8 cellular contexts compared by ENCODE assay signal in the genomic region with DNA sequence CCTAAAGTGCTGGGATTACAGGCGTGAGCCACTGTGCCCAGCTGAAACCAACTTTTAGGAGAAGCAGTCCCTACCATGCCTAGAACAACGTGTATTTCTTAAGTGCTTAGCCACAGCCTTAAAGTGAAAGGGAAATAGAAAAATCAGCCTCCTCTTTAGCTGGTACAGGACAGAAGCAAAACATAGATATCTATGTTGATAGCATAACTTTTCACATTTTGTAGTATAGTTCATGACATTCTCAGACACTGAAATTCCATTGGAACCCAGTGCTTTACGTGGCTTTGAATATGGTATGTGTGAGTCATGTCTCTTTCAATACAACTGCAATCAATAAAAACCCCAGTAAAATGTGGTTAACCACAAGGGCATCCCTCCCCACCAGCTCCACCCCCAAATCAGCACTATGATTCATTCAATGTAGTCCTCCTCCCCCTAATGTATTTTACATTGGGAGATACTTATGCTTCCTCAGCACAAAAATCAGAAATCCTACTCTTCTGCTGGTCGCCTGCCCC. TPM values are rescaled to one million over a fixed set of nuclear protein-coding genes. Genes with fewer than 3 reads are reported as not detected.
A peak's percentile ranks its signal among the peaks of the same experiment; 100 is the strongest.
DNase-seq lines count a peak whose midpoint lies in the region; ATAC-seq, FAIRE-seq and TF ChIP-seq lines count a peak whose summit lies in the region.

No MANE protein-coding gene starts in this region.

- peak; percentile 88 for FAIRE-seq in HTR-8/SVneo (lab: Jason Lieb, UNC)

- peak; percentile 80 for ATAC-seq in GM21528 (IDR thresholded peaks at IDR 0.05; ENCODE audit: low FRiP score, unreplicated experiment)

- peaks cover 0 to 98% (median 0%) of the 10 kb centered on the region in 11 experiments; a peak in 10 of 22 replicates for H3K27me3 ChIP-seq in BLaER1 treated with 17β-estradiol and CSF1 and Interleukin-3, amounts not matched to agents 10 nM and 100 nM

- 0 out of 22 replicates have a peak overlapping the region, but pooled peaks of 1 of the 11 experiments have one; percentile 7 for H3K27ac ChIP-seq in BLaER1 treated with 17β-estradiol and CSF1 and Interleukin-3, amounts not matched to agents 10 nM and 100 nM

- no peak overlapping the region for H3K4me3 ChIP-seq in BLaER1 treated with 17β-estradiol and CSF1 and Interleukin-3, amounts not matched to agents 10 nM and 100 nM
- H3K4me3 ChIP-seq in fibroblast of the aortic adventitia (ENCODE audit: low read depth, low read length) = peak overlapping the region; percentile 26

- no peaks in the 10 kb centered on the region for H3K36me3 ChIP-seq in BLaER1 treated with 17β-estradiol and CSF1 and Interleukin-3, amounts not matched to agents 10 nM and 100 nM

- DNase-seq in HTR-8/SVneo (ENCODE audit: insufficient read length, low spot score) = peak; percentile 86
- peak; percentile 34 to 46 for DNase-seq in activated CD4-positive, alpha-beta T cell treated with anti-CD3 and anti-CD28 coated beads, Interleukin-2, amount 50 U/mL, for 4 hours
- DNase-seq in fibroblast of the aortic adventitia (ENCODE audit: low read depth) = peak; percentile 98
- DNase-seq in stimulated activated CD8-positive, alpha-beta memory T cell treated with anti-CD3 and anti-CD28 coated beads, Interleukin-15, amount 100 ng/mL, for 48 hours (ENCODE audit: low read depth in 2 of 2) = peak; percentile 58 to 65
- DNase-seq in SK-N-DZ (ENCODE audit: low spot score) = no peak
- no peak for DNase-seq in retina

- peaks cover 13 to 21% (median 17%) of the 10 kb centered on the region in 10 experiments for H3K4me1 ChIP-seq in BLaER1 treated with 17β-estradiol and CSF1 and Interleukin-3, amounts not matched to agents 10 nM and 100 nM

- peak overlapping the region; percentile 34 to 70 (median 61) for H3K4me2 ChIP-seq in BLaER1 treated with 17β-estradiol and CSF1 and Interleukin-3, amounts not matched to agents 10 nM and 100 nM

- no peak overlapping the region for H3K9ac ChIP-seq in BLaER1 treated with 17β-estradiol and CSF1 and Interleukin-3, amounts not matched to agents 10 nM and 100 nM

- H3K9me3 ChIP-seq in BLaER1 treated with 17β-estradiol and CSF1 and Interleukin-3, amounts not matched to agents 10 nM and 100 nM (replicated peaks in 1 of 11) = no peaks in the 10 kb centered on the region

- TF ChIP-seq CTCF in fibroblast of the aortic adventitia (IDR thresholded peaks at IDR 0.05; ENCODE audit: insufficient read depth, low read length) = no peak

- peaks cover 0 to 62% (median 0%) of the 10 kb centered on the region in 11 experiments; a peak in 7 of 22 replicates for H4K20me1 ChIP-seq in BLaER1 treated with 17β-estradiol and CSF1 and Interleukin-3, amounts not matched to agents 10 nM and 100 nM

RNA-seq across cellular contexts. Expression of a gene that starts 32.1 kb away (rescaled TPM):
- 0.82 and 13.5 TPM in 2 replicates for total RNA-seq in fibroblast of the aortic adventitia (ENCODE audit: low replicate concordance)
- 0.13 and 0.71 TPM in 2 replicates for polyA plus RNA-seq in SK-N-DZ (2014; cell fraction: cytosol; rRNA removed)
- polyA plus RNA-seq in SK-N-DZ (2014; cell fraction: nucleus; rRNA removed) = 0.57 and 0.65 TPM in 2 replicates

Comparison
In these comparisons a context has a peak if more than half of its experiments do, and no peak if none do; other contexts are left out.
1. DNase-seq: peak in HTR-8/SVneo (single experiment), activated CD4-positive, alpha-beta T cell treated with anti-CD3 and anti-CD28 coated beads, Interleukin-2, amount 50 U/mL, for 4 hours (2 of 2), fibroblast of the aortic adventitia (single experiment) and stimulated activated CD8-positive, alpha-beta memory T cell treated with anti-CD3 and anti-CD28 coated beads, Interleukin-15, amount 100 ng/mL, for 48 hours (2 of 2); none in SK-N-DZ (single experiment) and retina (single experiment).